29 cellular contexts compared by ENCODE assay signal in genomic region chr17:81650951-81651350, GRCh38. TPM values are rescaled to one million over a fixed set of nuclear protein-coding genes. Genes with fewer than 3 reads are reported as not detected.
DNase-seq lines count a peak whose midpoint lies in the region; ATAC-seq and TF ChIP-seq lines count a peak whose summit lies in the region.
"Had no signal": no experiment of that assay in that cellular context is flagged by ENCODE, and none has a peak within 500 bp of the region (broad histone marks: within the 10 kb centered on the region; RNA-seq: fewer than 3 reads in every experiment).

No MANE protein-coding gene starts in this region.

- no TSS peak for BruUV-seq in PC-3 (replicated peaks; lab: Mats Ljungman, UMichigan)

- peak overlapping the region; percentile 26 for H3K9ac ChIP-seq in NT2/D1 (ENCODE audit: insufficient read length, low read depth)
- H3K9ac ChIP-seq in PC-3 (ENCODE audit: low read length) = no peak overlapping the region

- peaks cover 15% of the 10 kb centered on the region for H3K27me3 ChIP-seq in NT2/D1 (ENCODE audit: insufficient read depth, insufficient read length)
- peaks cover 83% of the 10 kb centered on the region for H3K27me3 ChIP-seq in gastroesophageal sphincter
- no peaks in the 10 kb centered on the region for H3K27me3 ChIP-seq in PC-3 (ENCODE audit: low read length)
- H3K27me3 ChIP-seq: vagina had no signal

- DNase-seq in NT2/D1 (ENCODE audit: low read depth, low spot score) (no peak), PC-3 (no peak)
- no peak for DNase-seq in activated CD8-positive, alpha-beta memory T cell treated with anti-CD3 and anti-CD28 coated beads, Interleukin-2, amount 50 U/mL, for 48 hours
- DNase-seq: activated CD4-positive, alpha-beta T cell treated with anti-CD3 and anti-CD28 coated beads for 4 hours; activated CD8-positive, alpha-beta memory T cell treated with anti-CD3 and anti-CD28 coated beads for 24 hours; activated gamma-delta T cell; activated T-cell treated with anti-CD3 and anti-CD28 coated beads, Interleukin-2, amount 50 U/mL, for 1 hour; CD4-positive, CD25-positive, alpha-beta regulatory T cell; cortex of kidney; mucosa of descending colon; NCI-H1105; NCI-H187 treated with DMSO at 0.1 percent for 48 hours; NCI-H524; Right ventricle myocardium superior; stimulated activated naive CD8-positive, alpha-beta T cell treated with anti-CD3 and anti-CD28 coated beads, Interleukin-15, amount 100 ng/mL, for 72 hours; T-helper 9 cell had no signal

- no peak overlapping the region for H3K4me2 ChIP-seq in PC-3 (ENCODE audit: low read length)

- H3K9me3 ChIP-seq in NT2/D1 (ENCODE audit: insufficient read depth, low read length) (no peaks in the 10 kb centered on the region), gastroesophageal sphincter (peaks cover 0 to 11% (median 0%) of the 10 kb centered on the region in 3 donors), PC-3 (ENCODE audit: low read length) (no peaks in the 10 kb centered on the region)
- H3K9me3 ChIP-seq: HAP-1, mucosa of descending colon, thyroid gland, vagina had no signal

- POLR2A ChIA-PET in PC-3 (lab: Charles Lee; ENCODE audit: unreplicated experiment) = no interaction called here

- no peaks in the 10 kb centered on the region for H3K79me2 ChIP-seq in PC-3 (ENCODE audit: low read length)

- CTCF ChIA-PET in PC-3 (lab: Charles Lee) = no interaction called here

- ATAC-seq in gastroesophageal sphincter (peak; percentile 15), PC-3 (no peak)
- ATAC-seq: foreskin keratinocyte; GM12878; mucosa of descending colon; natural killer cell treated with Interleukin-12 subunit alpha and Interleukin-12 subunit beta and Interleukin-15 and Interleukin-18, amount 100 ng/mL, for 72 hours; stimulated activated naive CD8-positive, alpha-beta T cell treated with anti-CD3 and anti-CD28 coated beads, Interleukin-15, amount 100 ng/mL, for 72 hours had no signal

- H3K4me3 ChIP-seq in NT2/D1 (ENCODE audit: insufficient read length, low read depth) (no peak overlapping the region), gastroesophageal sphincter (no peak overlapping the region), PC-3 (ENCODE audit: low read length) (no peak overlapping the region)
- H3K4me3 ChIP-seq: esophagus muscularis mucosa, GM12878, HAP-1, mucosa of descending colon, skin epidermis, thyroid gland, vagina had no signal

- no peak for TF ChIP-seq POLR2A in gastroesophageal sphincter (IDR thresholded peaks at IDR 0.05)

- TF ChIP-seq CTCF in gastroesophageal sphincter (IDR thresholded peaks at IDR 0.05) (no peak), PC-3 (conservative IDR thresholded peaks at IDR 0.05; ENCODE audit: low read depth, low read length) (no peak)

- peaks cover 41% of the 10 kb centered on the region for H3K4me1 ChIP-seq in NT2/D1 (ENCODE audit: insufficient read depth, insufficient read length)
- H3K4me1 ChIP-seq in gastroesophageal sphincter = peaks cover 0 to 8% (median 0%) of the 10 kb centered on the region in 3 donors
- peaks cover 6% of the 10 kb centered on the region for H3K4me1 ChIP-seq in PC-3 (ENCODE audit: insufficient read depth, low read length)
- H3K4me1 ChIP-seq: foreskin keratinocyte, HAP-1, thyroid gland, vagina had no signal

- intact Hi-C loops in PC-3 (cut with micrococcal nuclease) = no loop called here

- no peaks in the 10 kb centered on the region for H4K20me1 ChIP-seq in PC-3 (ENCODE audit: low read length)

- WGBS in gastroesophageal sphincter (ENCODE audit: low coverage in 1 of 2), 2 donors = 46% methylated on average over 5 of the region's 9 CpGs; no CpG with 5 or more reads in 1 of the 2 donors

- no peaks in the 10 kb centered on the region for H3K9me2 ChIP-seq in PC-3 (replicated peaks; ENCODE audit: low read length)

- no peaks in the 10 kb centered on the region for H3K36me3 ChIP-seq in NT2/D1 (ENCODE audit: insufficient read depth, insufficient read length, low read length)
- no peaks in the 10 kb centered on the region for H3K36me3 ChIP-seq in gastroesophageal sphincter
- no peaks in the 10 kb centered on the region for H3K36me3 ChIP-seq in PC-3 (ENCODE audit: low read depth, low read length)
- H3K36me3 ChIP-seq: esophagus muscularis mucosa, HAP-1, thyroid gland, vagina had no signal

- TF ChIP-seq EP300 in gastroesophageal sphincter (IDR thresholded peaks at IDR 0.05) = no peak

- H3K27ac ChIP-seq in gastroesophageal sphincter (no peak overlapping the region), PC-3 (ENCODE audit: low read length) (no peak overlapping the region)
- H3K27ac ChIP-seq: esophagus muscularis mucosa, foreskin keratinocyte, skin epidermis, thyroid gland, vagina, VCaP had no signal

- H3F3A ChIP-seq in PC-3 (ENCODE audit: low read length, unreplicated experiment) = no peaks in the 10 kb centered on the region

- H2AFZ ChIP-seq in PC-3 (ENCODE audit: low read length) = no peak overlapping the region

RNA-seq across cellular contexts. Expression of gene PDE6G, which starts 5.4 kb away (rescaled TPM):
- total RNA-seq in gastroesophageal sphincter = under 1 TPM in 1 of 4 donors, not detected in 3; 0.62 TPM
- 3.0 TPM in 1 of 2 replicates, not detected in the other for total RNA-seq in PC-3 (2014; rRNA removed)
- total RNA-seq: astrocyte, cardiac septum, foreskin keratinocyte, renal cortical epithelial cell, Right ventricle myocardium superior, thyroid gland, vagina had no signal

RNA-seq across cellular contexts. Expression of gene TSPAN10, which starts 14.0 kb away (rescaled TPM):
- under 1 TPM in 3 of 4 donors, not detected in 1; 0.27 to 0.89 (median 0.30) TPM for total RNA-seq in gastroesophageal sphincter
- 3.5 and 3.9 TPM in 2 replicates for total RNA-seq in PC-3 (2014; rRNA removed)
- total RNA-seq: CD4-positive, CD25-positive, alpha-beta regulatory T cell; vagina had no signal

RNA-seq across cellular contexts. Expression of gene NPLOC4, which starts 14.0 kb away (rescaled TPM):
- total RNA-seq in gastroesophageal sphincter = 10 to 100 TPM; 49.5 to 83.8 (median 58.0) TPM
- total RNA-seq in PC-3 (2014; rRNA removed) = 109 and 133 TPM in 2 replicates

RNA-seq across cellular contexts. Expression of gene OXLD1, which starts 15.5 kb away (rescaled TPM):
- total RNA-seq in gastroesophageal sphincter (10 to 100 TPM; 19.4 to 31.8 (median 25.3) TPM), PC-3 (2014; rRNA removed) (46.7 and 68.9 TPM in 2 replicates)

RNA-seq across cellular contexts. Expression of gene CCDC137, which starts 15.6 kb away (rescaled TPM):
- total RNA-seq in gastroesophageal sphincter = 10 to 100 TPM in 2 of 4 donors, 1 to 10 TPM in 2; 8.2 to 16.1 (median 11.4) TPM
- 49.9 and 71.0 TPM in 2 replicates for total RNA-seq in PC-3 (2014; rRNA removed)
